Comparison of ENCODE assay signal across 8 cellular contexts in the genomic region with DNA sequence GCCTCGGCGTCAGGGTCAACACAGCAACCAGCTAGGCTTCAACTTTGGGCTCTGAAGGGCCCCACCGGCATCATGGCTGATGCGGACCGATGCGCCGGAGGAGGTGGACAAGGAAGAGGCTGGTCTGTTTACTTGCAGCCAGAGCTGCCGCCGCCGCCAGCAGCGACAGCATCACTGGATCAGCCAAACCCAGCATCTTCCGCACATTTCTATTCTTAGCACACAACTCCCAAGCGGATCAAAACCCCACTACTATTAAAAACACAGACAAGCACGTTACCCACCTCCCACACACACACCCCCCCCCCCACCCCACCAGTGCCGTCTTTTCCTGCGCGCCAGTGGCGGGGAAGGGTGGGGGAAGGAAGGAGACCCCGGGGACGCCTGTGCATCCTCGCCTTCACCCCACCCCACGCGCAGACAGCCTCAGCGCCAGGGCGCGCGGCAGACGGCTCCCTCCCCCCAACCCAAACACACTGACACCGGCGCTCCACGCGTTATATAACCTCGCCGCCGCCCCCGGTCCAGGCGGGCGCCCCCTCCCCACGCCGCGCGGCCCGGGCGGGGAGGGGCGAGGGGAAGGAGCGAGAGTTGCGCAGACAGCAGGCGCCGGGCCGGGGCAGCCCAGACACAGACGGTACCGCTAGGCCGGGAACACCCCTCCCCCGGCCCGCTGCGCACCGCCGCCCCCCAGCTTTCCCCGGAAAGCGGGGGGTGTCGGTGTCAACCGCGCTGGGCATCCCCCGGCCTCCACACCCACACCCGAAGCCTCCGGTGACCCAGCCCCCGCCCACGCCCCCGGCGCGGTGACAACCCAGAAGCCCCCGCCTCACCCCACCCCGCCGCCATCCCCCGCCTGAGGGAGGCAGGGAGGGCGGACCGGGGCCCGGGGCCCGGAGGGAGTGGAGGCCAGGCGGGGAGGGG. TPM values are rescaled to one million over a fixed set of nuclear protein-coding genes. Genes with fewer than 3 reads are reported as not detected.
DNase-seq lines count a peak whose midpoint lies in the region; ATAC-seq and TF ChIP-seq lines count a peak whose summit lies in the region.

No MANE protein-coding gene starts in this region.

- POLR2A ChIA-PET in PC-9 (lab: Charles Lee; ENCODE audit: unreplicated experiment), result interaction anchor here (0.6 to 1.0 kb wide), 4 partner anchors 43 to 376 kb away, joined by 3 to 12 read pairs (median 6); no protein-coding TSS in a partner anchor

- H4K20me1 ChIP-seq in PC-9 (ENCODE audit: insufficient read depth), result no peaks in the 10 kb centered on the region; the same call in 1 of the 2 replicates

- H3K79me2 ChIP-seq in PC-9 (ENCODE audit: low read depth), result peaks cover 83% of the 10 kb centered on the region

- H2AFZ ChIP-seq in PC-9, result peak overlapping the region; percentile 59

- H3K27me3 Mint-ChIP-seq in nephron progenitor cell (ENCODE audit: low read depth, poor library complexity), result no peaks in the 10 kb centered on the region

- peaks cover 30% of the 10 kb centered on the region for H3F3A ChIP-seq in PC-9 (ENCODE audit: insufficient read depth, low read depth)

- peaks cover 49% of the 10 kb centered on the region for H3K4me1 ChIP-seq in PC-9 (replicated peaks; ENCODE audit: insufficient read depth)

- CTCF ChIA-PET in PC-9 (lab: Charles Lee), result interaction anchor here (0.7 kb wide), 1 partner anchor 382 kb away, joined by 3 read pairs; no protein-coding TSS in a partner anchor

- peak overlapping the region; percentile 69 for H3K4me3 ChIP-seq in PC-9
- peak overlapping the region; percentile 71 for H3K4me3 ChIP-seq in fibroblast of villous mesenchyme (ENCODE audit: low read depth, low read length)

- ATAC-seq in GM18907 (IDR thresholded peaks at IDR 0.05; ENCODE audit: unreplicated experiment), result peak; percentile 30
- ATAC-seq in HG03354 (IDR thresholded peaks at IDR 0.05; ENCODE audit: poor library complexity, severe bottlenecking, unreplicated experiment), result peak; percentile 31

- no peak for TF ChIP-seq CTCF in PC-9 (conservative IDR thresholded peaks at IDR 0.05)
- TF ChIP-seq CTCF in fibroblast of villous mesenchyme (IDR thresholded peaks at IDR 0.05; ENCODE audit: insufficient read depth, low read depth, low read length), result no peak
- no peak for TF ChIP-seq CTCF in nephron progenitor cell (IDR thresholded peaks at IDR 0.05)

- peak overlapping the region; percentile 98 for H3K4me3 Mint-ChIP-seq in nephron progenitor cell

- H3K9me3 Mint-ChIP-seq in nephron progenitor cell, result no peaks in the 10 kb centered on the region

- intact Hi-C loops in PC-9 (cut with micrococcal nuclease; ENCODE audit: unreplicated experiment), result loop anchor here (1.0 to 10.0 kb wide), 7 partner anchors 68 to 605 kb away; partner anchors contain the start of gene ADSS2

- H3K4me2 ChIP-seq in PC-9, result peak overlapping the region; percentile 88

- H3K9me2 ChIP-seq in PC-9 (ENCODE audit: insufficient read depth), result no peaks in the 10 kb centered on the region

- H3K36me3 ChIP-seq in PC-9 (ENCODE audit: low read depth), result 0 out of 2 replicates have a peak, but pooled peaks cover 4% of the 10 kb centered on the region

- DNase-seq in 8988T, result peak; percentile 23
- peak; percentile 37 to 62 for DNase-seq in PC-9
- DNase-seq in activated effector memory CD4-positive, alpha-beta T cell treated with Interleukin-2 at 50 U/mL for 16 hours, result peak; percentile 56
- peak; percentile 66 for DNase-seq in fibroblast of villous mesenchyme (ENCODE audit: low read depth)
- peak; percentile 65 for DNase-seq in nephron progenitor cell
- peak; percentile 77 for DNase-seq in stimulated activated naive CD4-positive, alpha-beta T cell treated with Interleukin-2 at 50 U/mL for 16 hours (lab: John Stamatoyannopoulos, UW)

- no TSS peak for BruUV-seq in PC-9 (replicated peaks; lab: Mats Ljungman, UMichigan)

- no peaks in the 10 kb centered on the region for H3K36me3 Mint-ChIP-seq in nephron progenitor cell (ENCODE audit: low read depth)

- H3K27ac Mint-ChIP-seq in nephron progenitor cell, result peak overlapping the region; percentile 99

- H3K27ac ChIP-seq in PC-9, result peak overlapping the region; percentile 70

- no peaks in the 10 kb centered on the region for H3K27me3 ChIP-seq in PC-9 (ENCODE audit: insufficient read depth, low read depth)

- H3K4me1 Mint-ChIP-seq in nephron progenitor cell, result peaks cover 30% of the 10 kb centered on the region

- no peaks in the 10 kb centered on the region for H3K9me3 ChIP-seq in PC-9 (ENCODE audit: insufficient read depth, low read depth)

RNA-seq across cellular contexts. Expression of gene AKT3, which starts 0.7 kb away (rescaled TPM):
- total RNA-seq in PC-9 (2021) (105 and 133 TPM in 2 replicates), fibroblast of villous mesenchyme (36.4 and 38.0 TPM in 2 replicates)

Comparison
In these comparisons a context has a peak if more than half of its experiments do, and no peak if none do; other contexts are left out.
1. Peak in every context shown above with its lines: DNase-seq, ATAC-seq, H3K4me3 ChIP-seq and H3K27ac ChIP-seq.
2. DNase-seq: peak in every context shown above with its lines; median percentile 77 in stimulated activated naive CD4-positive, alpha-beta T cell treated with Interleukin-2 at 50 U/mL for 16 hours; 66 in fibroblast of villous mesenchyme; 65 in nephron progenitor cell; 56 in activated effector memory CD4-positive, alpha-beta T cell treated with Interleukin-2 at 50 U/mL for 16 hours; 50 in PC-9; 23 in 8988T.